19 cellular contexts compared by ENCODE assay signal in genomic region chr11:9053631-9054030, GRCh38. TPM values are rescaled to one million over a fixed set of nuclear protein-coding genes. Genes with fewer than 3 reads are reported as not detected.
A peak's percentile ranks its signal among the peaks of the same experiment; 100 is the strongest.
DNase-seq lines count a peak whose midpoint lies in the region; ATAC-seq, FAIRE-seq and TF ChIP-seq lines count a peak whose summit lies in the region.
"Had no signal": no experiment of that assay in that cellular context is flagged by ENCODE, and none has a peak within 500 bp of the region (broad histone marks: within the 10 kb centered on the region; RNA-seq: fewer than 3 reads in every experiment).

No MANE protein-coding gene starts in this region.

- POLR2A ChIA-PET in activated CD8-positive, alpha-beta T cell treated with anti-CD3 and anti-CD28 coated beads for 36 hours (lab: Charles Lee): no interaction called here

- H3K9me3 Mint-ChIP-seq in activated CD8-positive, alpha-beta T cell treated with anti-CD3 and anti-CD28 coated beads for 36 hours: no peaks in the 10 kb centered on the region

- H3K36me3 ChIP-seq in brain microvascular endothelial cell (replicated peaks) (no peaks in the 10 kb centered on the region), kidney (ENCODE audit: control insufficient read depth in 1 of 2, insufficient read depth in 2 of 2, low read length in 2 of 2) (no peaks in the 10 kb centered on the region)

- peak; percentile 85 for DNase-seq in A172 (ENCODE audit: low spot score)
- DNase-seq in H54 (ENCODE audit: insufficient read length, low spot score): peak; percentile 68
- DNase-seq in brain microvascular endothelial cell: peak; percentile 29
- peak; percentile 78 for DNase-seq in islet precursor cell
- no peak for DNase-seq in kidney
- no peak for DNase-seq in activated CD8-positive, alpha-beta T cell treated with anti-CD3 and anti-CD28 coated beads for 36 hours
- DNase-seq in D341Med (ENCODE audit: low spot score): no peak
- DNase-seq in NCI-H748 (lab: John Stamatoyannopoulos, UW; ENCODE audit: unreplicated experiment): no peak
- DNase-seq: activated CD4-positive, alpha-beta T cell treated with anti-CD3 and anti-CD28 coated beads for 4 hours; activated naive CD4-positive, alpha-beta T cell treated with anti-CD3 and anti-CD28 coated beads, Interleukin-2, amount 50 U/mL, for 16 hours; COR-L47; glutamatergic neuron; NCI-H1092; NCI-H2171 treated with DMSO at 0.1 percent for 48 hours; NK-92 treated with Interleukin-12 subunit alpha and Interleukin-12 subunit beta, amount 100 ng/mL, for 24 hours; Right ventricle myocardium superior; stimulated activated CD4-positive, alpha-beta T cell treated with anti-CD3 and anti-CD28 coated beads, Interleukin-4, amount 100 ng/mL, for 4 hours had no signal

- no peak overlapping the region for H3K9ac ChIP-seq in kidney (ENCODE audit: low read length in 2 of 2)

- no peaks in the 10 kb centered on the region for H3K27me3 Mint-ChIP-seq in activated CD8-positive, alpha-beta T cell treated with anti-CD3 and anti-CD28 coated beads for 36 hours

- H3K9me3 ChIP-seq in kidney (ENCODE audit: control insufficient read depth in 1 of 2, low read length in 2 of 2): no peaks in the 10 kb centered on the region

- no peak for TF ChIP-seq POLR2A in H54 (IDR thresholded peaks at IDR 0.05; ENCODE audit: low read depth, low read length)

- H3K4me1 ChIP-seq in kidney (ENCODE audit: control insufficient read depth in 1 of 2, insufficient read depth in 1 of 2, low read depth in 1 of 2, low read length in 2 of 2): no peaks in the 10 kb centered on the region

- no peak for TF ChIP-seq CTCF in brain microvascular endothelial cell (IDR thresholded peaks at IDR 0.05; ENCODE audit: low read depth, low read length, missing control alignments)
- no peak for TF ChIP-seq CTCF in kidney (IDR thresholded peaks at IDR 0.05; ENCODE audit: borderline replicate concordance, extremely low read depth, insufficient read depth)
- no peak for TF ChIP-seq CTCF in activated CD8-positive, alpha-beta T cell treated with anti-CD3 and anti-CD28 coated beads for 36 hours (IDR thresholded peaks at IDR 0.05)

- no peaks in the 10 kb centered on the region for H3K4me1 Mint-ChIP-seq in activated CD8-positive, alpha-beta T cell treated with anti-CD3 and anti-CD28 coated beads for 36 hours (ENCODE audit: low read depth)

- no peaks in the 10 kb centered on the region for H3K27me3 ChIP-seq in brain microvascular endothelial cell (replicated peaks)

- H3K27ac ChIP-seq in brain microvascular endothelial cell (no peak overlapping the region), kidney (ENCODE audit: low read depth in 2 of 2, low read length in 2 of 2) (no peak overlapping the region)

- in situ Hi-C loops in brain microvascular endothelial cell (cut with HindIII; ENCODE audit: low pct_ligation_motif_present, low sequenced_read_pairs): no loop called here

- ATAC-seq in activated CD8-positive, alpha-beta T cell treated with anti-CD3 and anti-CD28 coated beads for 36 hours: no peak

- H3K4me3 ChIP-seq in brain microvascular endothelial cell (ENCODE audit: low read depth, low read length): no peak overlapping the region
- no peak overlapping the region for H3K4me3 ChIP-seq in kidney (ENCODE audit: low read length in 2 of 2)

- no peaks in the 10 kb centered on the region for H3K36me3 Mint-ChIP-seq in activated CD8-positive, alpha-beta T cell treated with anti-CD3 and anti-CD28 coated beads for 36 hours (ENCODE audit: low read depth)

- H3K27ac Mint-ChIP-seq in activated CD8-positive, alpha-beta T cell treated with anti-CD3 and anti-CD28 coated beads for 36 hours: no peak overlapping the region

- FAIRE-seq in H54 (lab: Jason Lieb, UNC) (no peak), kidney (lab: Jason Lieb, UNC) (no peak)
- FAIRE-seq: keratinocyte had no signal

- H3K4me3 Mint-ChIP-seq in activated CD8-positive, alpha-beta T cell treated with anti-CD3 and anti-CD28 coated beads for 36 hours: no peak overlapping the region

- CTCF ChIA-PET in activated CD8-positive, alpha-beta T cell treated with anti-CD3 and anti-CD28 coated beads for 36 hours (lab: Charles Lee): interaction anchor here (0.9 to 2.2 kb wide), 5 partner anchors 15 to 84 kb away, joined by 3 to 5 read pairs (median 3); no protein-coding TSS in a partner anchor

- intact Hi-C loops in kidney (cut with DNase I): no loop called here
- intact Hi-C loops in activated CD8-positive, alpha-beta T cell treated with anti-CD3 and anti-CD28 coated beads for 36 hours (cut with micrococcal nuclease): no loop called here

RNA-seq across cellular contexts. Expression of gene SCUBE2, which starts 37.8 kb away (rescaled TPM):
- 0.47 TPM in 1 of 2 replicates, not detected in the other for total RNA-seq in A172 (2014; rRNA removed; shearing (Covaris generic))
- 3.5 TPM for total RNA-seq in kidney
- 0.65 TPM for polyA plus RNA-seq in kidney (ENCODE audit: insufficient read depth, low read depth, low replicate concordance)
- total RNA-seq in activated CD8-positive, alpha-beta T cell treated with anti-CD3 and anti-CD28 coated beads for 36 hours: not detected
- total RNA-seq: mononuclear cell had no signal

RNA-seq across cellular contexts. Expression of gene NRIP3, which starts 49.8 kb away (rescaled TPM):
- 24.9 and 28.1 TPM in 2 replicates for total RNA-seq in A172 (2014; rRNA removed; shearing (Covaris generic))
- 1.6 TPM for total RNA-seq in kidney
- polyA plus RNA-seq in kidney (ENCODE audit: insufficient read depth, low read depth, low replicate concordance): 1.1 TPM
- total RNA-seq in activated CD8-positive, alpha-beta T cell treated with anti-CD3 and anti-CD28 coated beads for 36 hours: 1 to 10 TPM; 1.1 to 2.2 TPM

Comparison
In these comparisons a context has a peak if more than half of its experiments do, and no peak if none do; other contexts are left out.
1. DNase-seq: peak in A172 (single experiment), H54 (single experiment), brain microvascular endothelial cell (single experiment) and islet precursor cell (single experiment); none in kidney (single experiment), activated CD8-positive, alpha-beta T cell treated with anti-CD3 and anti-CD28 coated beads for 36 hours (single experiment), D341Med (single experiment) and NCI-H748 (single experiment).